ENCODE assay signal across 8 cellular contexts in the genomic region with DNA sequence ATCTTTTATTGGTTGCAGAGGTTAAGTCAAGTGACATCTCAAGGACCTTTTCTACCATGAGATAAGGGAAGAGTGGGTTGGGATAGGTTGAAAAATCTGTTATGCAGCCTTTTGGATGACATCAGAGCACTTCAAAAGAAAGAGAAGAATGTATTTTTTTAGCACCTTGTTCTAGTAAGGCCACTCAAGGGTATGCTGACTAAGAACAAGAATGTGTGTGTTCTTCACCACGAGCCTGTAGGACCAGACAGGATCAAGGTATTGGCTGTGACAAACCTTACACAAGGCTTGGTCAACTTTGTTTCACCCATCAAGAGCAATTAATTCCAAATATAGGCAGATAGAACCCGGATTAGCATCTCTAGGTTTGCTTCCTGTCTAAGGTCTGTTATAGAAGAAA.
DNase-seq lines count a peak whose midpoint lies in the region; ATAC-seq and TF ChIP-seq lines count a peak whose summit lies in the region.

No MANE protein-coding gene starts in this region.

- intact Hi-C loops in activated naive CD4-positive, alpha-beta T cell treated with anti-CD3 and anti-CD28 coated beads for 36 hours (cut with micrococcal nuclease), result loop anchor here (1.0 kb wide), 2 partner anchors 21 to 64 kb away; no protein-coding TSS in a partner anchor

- peaks cover 2% of the 10 kb centered on the region for H3K9me3 Mint-ChIP-seq in activated naive CD4-positive, alpha-beta T cell treated with anti-CD3 and anti-CD28 coated beads for 36 hours

- H3K27ac ChIP-seq in upper lobe of left lung, result no peak overlapping the region
- H3K27ac ChIP-seq in effector memory CD4-positive, alpha-beta T cell (ENCODE audit: insufficient read depth, low read length, poor library complexity, severe bottlenecking), result no peak overlapping the region

- peaks cover 2% of the 10 kb centered on the region for H3K36me3 Mint-ChIP-seq in activated naive CD4-positive, alpha-beta T cell treated with anti-CD3 and anti-CD28 coated beads for 36 hours (ENCODE audit: low read depth)

- no peak overlapping the region for H3K27ac Mint-ChIP-seq in activated naive CD4-positive, alpha-beta T cell treated with anti-CD3 and anti-CD28 coated beads for 36 hours

- TF ChIP-seq EP300 in upper lobe of left lung (IDR thresholded peaks at IDR 0.05), result peak in 1 of 4 donors; percentile 1

- ATAC-seq in HG02571 (IDR thresholded peaks at IDR 0.05; ENCODE audit: unreplicated experiment) (peak; percentile 68), HG03558 (IDR thresholded peaks at IDR 0.05; ENCODE audit: extremely low read depth, unreplicated experiment) (peak; percentile 69), upper lobe of left lung (ENCODE audit: low FRiP score in 2 of 2) (peak; percentile 16 to 84)

- no peaks in the 10 kb centered on the region for H3K27me3 ChIP-seq in upper lobe of left lung
- H3K27me3 ChIP-seq in effector memory CD4-positive, alpha-beta T cell (replicated peaks; ENCODE audit: control insufficient read depth, insufficient read depth, low read length, poor library complexity, severe bottlenecking), result no peaks in the 10 kb centered on the region

- CTCF ChIA-PET in activated naive CD4-positive, alpha-beta T cell treated with anti-CD3 and anti-CD28 coated beads for 36 hours (lab: Charles Lee), result interaction anchor here (1.7 kb wide), 1 partner anchor 19 kb away, joined by 4 read pairs; no protein-coding TSS in a partner anchor

- 51 to 57% methylated on average over 2 of the region's 2 CpGs for WGBS in upper lobe of left lung, 2 donors

- H3K4me1 Mint-ChIP-seq in activated naive CD4-positive, alpha-beta T cell treated with anti-CD3 and anti-CD28 coated beads for 36 hours (ENCODE audit: low read depth), result peaks cover 17% of the 10 kb centered on the region

- TF ChIP-seq POLR2A in upper lobe of left lung (IDR thresholded peaks at IDR 0.05), result no peak

- H3K4me3 Mint-ChIP-seq in activated naive CD4-positive, alpha-beta T cell treated with anti-CD3 and anti-CD28 coated beads for 36 hours, result no peak overlapping the region

- H3K27me3 Mint-ChIP-seq in activated naive CD4-positive, alpha-beta T cell treated with anti-CD3 and anti-CD28 coated beads for 36 hours (ENCODE audit: low read depth), result no peaks in the 10 kb centered on the region

- no peaks in the 10 kb centered on the region for H3K9me3 ChIP-seq in upper lobe of left lung
- no peaks in the 10 kb centered on the region for H3K9me3 ChIP-seq in effector memory CD4-positive, alpha-beta T cell (ENCODE audit: control insufficient read depth, low read length)

- H3K36me3 ChIP-seq in upper lobe of left lung, result no peaks in the 10 kb centered on the region
- no peaks in the 10 kb centered on the region for H3K36me3 ChIP-seq in effector memory CD4-positive, alpha-beta T cell (ENCODE audit: control insufficient read depth, insufficient read depth, low read length)

- TF ChIP-seq CTCF in upper lobe of left lung (IDR thresholded peaks at IDR 0.05), result no peak

- DNase-seq in activated naive CD4-positive, alpha-beta T cell treated with anti-CD3 and anti-CD28 coated beads for 36 hours, result peak; percentile 20
- no peak for DNase-seq in activated naive CD4-positive, alpha-beta T cell treated with Interleukin-2 at 50 U/mL for 16 hours
- no peak for DNase-seq in upper lobe of left lung
- no peak for DNase-seq in stimulated activated CD4-positive, alpha-beta T cell treated with anti-CD3 and anti-CD28 coated beads, Interleukin-2, amount 100 ng/mL, for 48 hours
- no peak for DNase-seq in central memory CD4-positive, alpha-beta T cell
- DNase-seq in effector memory CD4-positive, alpha-beta T cell, result no peak

- H3K4me3 ChIP-seq in upper lobe of left lung, result no peak overlapping the region
- no peak overlapping the region for H3K4me3 ChIP-seq in effector memory CD4-positive, alpha-beta T cell (ENCODE audit: insufficient read depth, low read depth, low read length, poor library complexity, severe bottlenecking)

- peaks cover 11 to 20% (median 14%) of the 10 kb centered on the region in 4 donors for H3K4me1 ChIP-seq in upper lobe of left lung
- H3K4me1 ChIP-seq in effector memory CD4-positive, alpha-beta T cell (ENCODE audit: control insufficient read depth, insufficient read depth, low read length, poor library complexity, severe bottlenecking), result peaks cover 6% of the 10 kb centered on the region
